Comparison of ENCODE assay signal across 1 cellular context in the genomic region with DNA sequence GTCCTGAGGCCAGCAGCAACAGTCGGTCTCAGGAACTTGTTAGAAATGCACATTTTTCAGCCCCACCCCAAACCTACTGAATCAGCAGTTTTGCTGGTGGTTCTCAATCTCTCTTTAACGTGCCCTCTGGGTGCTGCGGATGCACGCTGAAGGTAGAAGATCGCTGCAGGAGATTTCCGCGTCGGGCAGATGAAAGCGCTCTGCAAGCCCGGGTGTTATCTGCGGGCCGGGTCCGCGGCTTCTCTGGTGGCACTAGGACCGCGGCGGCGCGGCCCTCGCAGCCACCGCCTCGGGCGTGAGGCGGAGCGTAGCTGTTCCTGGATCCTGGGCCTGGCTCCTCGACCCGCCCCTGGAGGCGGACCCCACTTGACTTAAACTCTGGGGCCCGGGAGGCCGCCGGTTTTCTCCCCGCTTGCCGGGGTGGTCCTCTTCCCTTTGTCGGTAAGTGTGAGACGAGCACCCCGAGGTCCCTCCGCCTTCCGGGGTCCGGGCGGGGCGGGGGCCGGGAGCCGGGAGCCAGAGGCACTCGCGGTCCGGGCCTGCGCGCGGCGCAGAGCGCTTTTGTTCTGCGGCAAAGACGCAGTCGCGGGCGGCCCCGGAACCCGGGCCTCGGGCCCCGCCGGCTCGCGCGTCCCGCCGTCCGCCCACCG.
A peak's percentile ranks its signal among the peaks of the same experiment; 100 is the strongest.
TF ChIP-seq lines count a peak whose summit lies in the region.

A gene with protein sequence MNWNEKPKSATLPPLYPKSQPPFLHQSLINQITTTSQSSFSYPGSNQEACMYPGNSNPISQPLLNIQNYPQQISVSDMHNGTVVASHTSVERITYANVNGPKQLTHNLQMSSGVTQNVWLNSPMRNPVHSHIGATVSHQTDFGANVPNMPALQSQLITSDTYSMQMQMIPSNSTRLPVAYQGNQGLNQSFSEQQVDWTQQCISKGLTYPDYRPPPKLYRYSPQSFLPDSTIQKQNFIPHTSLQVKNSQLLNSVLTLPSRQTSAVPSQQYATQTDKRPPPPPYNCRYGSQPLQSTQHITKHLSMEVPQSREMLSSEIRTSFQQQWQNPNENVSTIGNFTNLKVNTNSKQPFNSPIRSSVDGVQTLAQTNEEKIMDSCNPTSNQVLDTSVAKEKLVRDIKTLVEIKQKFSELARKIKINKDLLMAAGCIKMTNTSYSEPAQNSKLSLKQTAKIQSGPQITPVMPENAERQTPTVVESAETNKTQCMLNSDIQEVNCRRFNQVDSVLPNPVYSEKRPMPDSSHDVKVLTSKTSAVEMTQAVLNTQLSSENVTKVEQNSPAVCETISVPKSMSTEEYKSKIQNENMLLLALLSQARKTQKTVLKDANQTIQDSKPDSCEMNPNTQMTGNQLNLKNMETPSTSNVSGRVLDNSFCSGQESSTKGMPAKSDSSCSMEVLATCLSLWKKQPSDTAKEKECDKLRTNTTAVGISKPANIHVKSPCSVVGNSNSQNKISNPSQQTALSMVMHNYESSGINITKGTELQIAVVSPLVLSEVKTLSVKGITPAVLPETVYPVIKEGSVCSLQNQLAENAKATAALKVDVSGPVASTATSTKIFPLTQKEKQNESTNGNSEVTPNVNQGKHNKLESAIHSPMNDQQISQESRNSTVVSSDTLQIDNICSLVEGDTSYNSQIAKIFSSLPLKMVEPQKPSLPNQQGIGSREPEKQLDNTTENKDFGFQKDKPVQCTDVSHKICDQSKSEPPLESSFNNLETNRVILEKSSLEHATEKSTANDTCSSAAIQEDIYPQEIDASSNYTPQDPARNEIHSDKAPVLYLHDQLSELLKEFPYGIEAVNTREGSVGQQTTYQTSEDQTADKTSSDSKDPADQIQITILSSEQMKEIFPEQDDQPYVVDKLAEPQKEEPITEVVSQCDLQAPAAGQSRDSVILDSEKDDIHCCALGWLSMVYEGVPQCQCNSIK (N-terminal part only) (plus strand): TSS at position 365 of the 650 bp plus-strand sequence. CDS start 21,541 bp downstream, outside the sequence.

TF ChIP-seq in HepG2, 621 proteins besides CTCF, POLR2A, EP300 and RAD21 (continued from another document and continues in another):
- TF ChIP-seq, protein P1, sequence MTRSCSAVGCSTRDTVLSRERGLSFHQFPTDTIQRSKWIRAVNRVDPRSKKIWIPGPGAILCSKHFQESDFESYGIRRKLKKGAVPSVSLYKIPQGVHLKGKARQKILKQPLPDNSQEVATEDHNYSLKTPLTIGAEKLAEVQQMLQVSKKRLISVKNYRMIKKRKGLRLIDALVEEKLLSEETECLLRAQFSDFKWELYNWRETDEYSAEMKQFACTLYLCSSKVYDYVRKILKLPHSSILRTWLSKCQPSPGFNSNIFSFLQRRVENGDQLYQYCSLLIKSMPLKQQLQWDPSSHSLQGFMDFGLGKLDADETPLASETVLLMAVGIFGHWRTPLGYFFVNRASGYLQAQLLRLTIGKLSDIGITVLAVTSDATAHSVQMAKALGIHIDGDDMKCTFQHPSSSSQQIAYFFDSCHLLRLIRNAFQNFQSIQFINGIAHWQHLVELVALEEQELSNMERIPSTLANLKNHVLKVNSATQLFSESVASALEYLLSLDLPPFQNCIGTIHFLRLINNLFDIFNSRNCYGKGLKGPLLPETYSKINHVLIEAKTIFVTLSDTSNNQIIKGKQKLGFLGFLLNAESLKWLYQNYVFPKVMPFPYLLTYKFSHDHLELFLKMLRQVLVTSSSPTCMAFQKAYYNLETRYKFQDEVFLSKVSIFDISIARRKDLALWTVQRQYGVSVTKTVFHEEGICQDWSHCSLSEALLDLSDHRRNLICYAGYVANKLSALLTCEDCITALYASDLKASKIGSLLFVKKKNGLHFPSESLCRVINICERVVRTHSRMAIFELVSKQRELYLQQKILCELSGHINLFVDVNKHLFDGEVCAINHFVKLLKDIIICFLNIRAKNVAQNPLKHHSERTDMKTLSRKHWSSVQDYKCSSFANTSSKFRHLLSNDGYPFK (CRISPR knock-in tag; IDR thresholded peaks at IDR 0.05; ENCODE audit: borderline replicate concordance) = no peak
- TF ChIP-seq SKI (IDR thresholded peaks at IDR 0.05; ENCODE audit: partially characterized antibody) = no peak
- no peak for TF ChIP-seq SMAD1 (CRISPR knock-in tag; IDR thresholded peaks at IDR 0.05; ENCODE audit: borderline replicate concordance, low read depth)
- TF ChIP-seq FOXA1 (IDR thresholded peaks at IDR 0.05) = no peak
- no peak for TF ChIP-seq FOXA1 (CRISPR knock-in tag; IDR thresholded peaks at IDR 0.05)
- TF ChIP-seq ZNF563 (CRISPR knock-in tag; IDR thresholded peaks at IDR 0.05) = 0 out of 2 replicates have a peak, but pooled peaks have one; percentile 39
- no peak for TF ChIP-seq ADNP (CRISPR knock-in tag; IDR thresholded peaks at IDR 0.05)
- no peak for TF ChIP-seq IRF2 (CRISPR knock-in tag; IDR thresholded peaks at IDR 0.05)
- 0 out of 4 replicates have a peak, but pooled peaks of 1 of the 2 experiments have one; percentile 32 for TF ChIP-seq NR2F1 (CRISPR knock-in tag; IDR thresholded peaks at IDR 0.05)
- TF ChIP-seq, protein P2, sequence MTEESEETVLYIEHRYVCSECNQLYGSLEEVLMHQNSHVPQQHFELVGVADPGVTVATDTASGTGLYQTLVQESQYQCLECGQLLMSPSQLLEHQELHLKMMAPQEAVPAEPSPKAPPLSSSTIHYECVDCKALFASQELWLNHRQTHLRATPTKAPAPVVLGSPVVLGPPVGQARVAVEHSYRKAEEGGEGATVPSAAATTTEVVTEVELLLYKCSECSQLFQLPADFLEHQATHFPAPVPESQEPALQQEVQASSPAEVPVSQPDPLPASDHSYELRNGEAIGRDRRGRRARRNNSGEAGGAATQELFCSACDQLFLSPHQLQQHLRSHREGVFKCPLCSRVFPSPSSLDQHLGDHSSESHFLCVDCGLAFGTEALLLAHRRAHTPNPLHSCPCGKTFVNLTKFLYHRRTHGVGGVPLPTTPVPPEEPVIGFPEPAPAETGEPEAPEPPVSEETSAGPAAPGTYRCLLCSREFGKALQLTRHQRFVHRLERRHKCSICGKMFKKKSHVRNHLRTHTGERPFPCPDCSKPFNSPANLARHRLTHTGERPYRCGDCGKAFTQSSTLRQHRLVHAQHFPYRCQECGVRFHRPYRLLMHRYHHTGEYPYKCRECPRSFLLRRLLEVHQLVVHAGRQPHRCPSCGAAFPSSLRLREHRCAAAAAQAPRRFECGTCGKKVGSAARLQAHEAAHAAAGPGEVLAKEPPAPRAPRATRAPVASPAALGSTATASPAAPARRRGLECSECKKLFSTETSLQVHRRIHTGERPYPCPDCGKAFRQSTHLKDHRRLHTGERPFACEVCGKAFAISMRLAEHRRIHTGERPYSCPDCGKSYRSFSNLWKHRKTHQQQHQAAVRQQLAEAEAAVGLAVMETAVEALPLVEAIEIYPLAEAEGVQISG (CRISPR knock-in tag; IDR thresholded peaks at IDR 0.05) = peak; percentile 81
- TF ChIP-seq ZNF326 (CRISPR knock-in tag; IDR thresholded peaks at IDR 0.05; ENCODE audit: borderline replicate concordance) = no peak
- peak; percentile 70 for TF ChIP-seq POLR2AphosphoS5 (IDR thresholded peaks at IDR 0.05; ENCODE audit: low read depth, low read length)
- TF ChIP-seq ZNF607 (CRISPR knock-in tag; IDR thresholded peaks at IDR 0.05; ENCODE audit: borderline replicate concordance) = no peak
- TF ChIP-seq STAG1 (CRISPR knock-in tag; IDR thresholded peaks at IDR 0.05) = no peak; the same call in 1 of the 2 replicates
- TF ChIP-seq SATB2 (CRISPR knock-in tag; IDR thresholded peaks at IDR 0.05) = no peak
- no peak for TF ChIP-seq NFRKB (IDR thresholded peaks at IDR 0.05)
- no peak for TF ChIP-seq IKZF1 (IDR thresholded peaks at IDR 0.05)
- TF ChIP-seq ZNF678 (CRISPR knock-in tag; IDR thresholded peaks at IDR 0.05) = no peak
- TF ChIP-seq, protein P3, sequence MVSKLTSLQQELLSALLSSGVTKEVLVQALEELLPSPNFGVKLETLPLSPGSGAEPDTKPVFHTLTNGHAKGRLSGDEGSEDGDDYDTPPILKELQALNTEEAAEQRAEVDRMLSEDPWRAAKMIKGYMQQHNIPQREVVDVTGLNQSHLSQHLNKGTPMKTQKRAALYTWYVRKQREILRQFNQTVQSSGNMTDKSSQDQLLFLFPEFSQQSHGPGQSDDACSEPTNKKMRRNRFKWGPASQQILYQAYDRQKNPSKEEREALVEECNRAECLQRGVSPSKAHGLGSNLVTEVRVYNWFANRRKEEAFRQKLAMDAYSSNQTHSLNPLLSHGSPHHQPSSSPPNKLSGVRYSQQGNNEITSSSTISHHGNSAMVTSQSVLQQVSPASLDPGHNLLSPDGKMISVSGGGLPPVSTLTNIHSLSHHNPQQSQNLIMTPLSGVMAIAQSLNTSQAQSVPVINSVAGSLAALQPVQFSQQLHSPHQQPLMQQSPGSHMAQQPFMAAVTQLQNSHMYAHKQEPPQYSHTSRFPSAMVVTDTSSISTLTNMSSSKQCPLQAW (CRISPR knock-in tag; IDR thresholded peaks at IDR 0.05) = peak; percentile 30; the same call in 1 of the 2 replicates
- TF ChIP-seq ZSCAN30 (CRISPR knock-in tag; IDR thresholded peaks at IDR 0.05) = no peak
- TF ChIP-seq JUND (CRISPR knock-in tag; IDR thresholded peaks at IDR 0.05) = no peak
- TF ChIP-seq, protein P4, sequence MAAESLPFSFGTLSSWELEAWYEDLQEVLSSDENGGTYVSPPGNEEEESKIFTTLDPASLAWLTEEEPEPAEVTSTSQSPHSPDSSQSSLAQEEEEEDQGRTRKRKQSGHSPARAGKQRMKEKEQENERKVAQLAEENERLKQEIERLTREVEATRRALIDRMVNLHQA (CRISPR knock-in tag; IDR thresholded peaks at IDR 0.05) = no peak
- no peak for TF ChIP-seq BHLHE40 (IDR thresholded peaks at IDR 0.05; ENCODE audit: low read length)
- no peak for TF ChIP-seq TRIM24 (CRISPR knock-in tag; IDR thresholded peaks at IDR 0.05)
- no peak for TF ChIP-seq ZNF530 (CRISPR knock-in tag; IDR thresholded peaks at IDR 0.05; ENCODE audit: low read depth)
- no peak for TF ChIP-seq KAT2B (IDR thresholded peaks at IDR 0.05; ENCODE audit: borderline replicate concordance, low read depth, low read length)
- no peak for TF ChIP-seq ZNF543 (CRISPR knock-in tag; IDR thresholded peaks at IDR 0.05)
- TF ChIP-seq, protein P5, sequence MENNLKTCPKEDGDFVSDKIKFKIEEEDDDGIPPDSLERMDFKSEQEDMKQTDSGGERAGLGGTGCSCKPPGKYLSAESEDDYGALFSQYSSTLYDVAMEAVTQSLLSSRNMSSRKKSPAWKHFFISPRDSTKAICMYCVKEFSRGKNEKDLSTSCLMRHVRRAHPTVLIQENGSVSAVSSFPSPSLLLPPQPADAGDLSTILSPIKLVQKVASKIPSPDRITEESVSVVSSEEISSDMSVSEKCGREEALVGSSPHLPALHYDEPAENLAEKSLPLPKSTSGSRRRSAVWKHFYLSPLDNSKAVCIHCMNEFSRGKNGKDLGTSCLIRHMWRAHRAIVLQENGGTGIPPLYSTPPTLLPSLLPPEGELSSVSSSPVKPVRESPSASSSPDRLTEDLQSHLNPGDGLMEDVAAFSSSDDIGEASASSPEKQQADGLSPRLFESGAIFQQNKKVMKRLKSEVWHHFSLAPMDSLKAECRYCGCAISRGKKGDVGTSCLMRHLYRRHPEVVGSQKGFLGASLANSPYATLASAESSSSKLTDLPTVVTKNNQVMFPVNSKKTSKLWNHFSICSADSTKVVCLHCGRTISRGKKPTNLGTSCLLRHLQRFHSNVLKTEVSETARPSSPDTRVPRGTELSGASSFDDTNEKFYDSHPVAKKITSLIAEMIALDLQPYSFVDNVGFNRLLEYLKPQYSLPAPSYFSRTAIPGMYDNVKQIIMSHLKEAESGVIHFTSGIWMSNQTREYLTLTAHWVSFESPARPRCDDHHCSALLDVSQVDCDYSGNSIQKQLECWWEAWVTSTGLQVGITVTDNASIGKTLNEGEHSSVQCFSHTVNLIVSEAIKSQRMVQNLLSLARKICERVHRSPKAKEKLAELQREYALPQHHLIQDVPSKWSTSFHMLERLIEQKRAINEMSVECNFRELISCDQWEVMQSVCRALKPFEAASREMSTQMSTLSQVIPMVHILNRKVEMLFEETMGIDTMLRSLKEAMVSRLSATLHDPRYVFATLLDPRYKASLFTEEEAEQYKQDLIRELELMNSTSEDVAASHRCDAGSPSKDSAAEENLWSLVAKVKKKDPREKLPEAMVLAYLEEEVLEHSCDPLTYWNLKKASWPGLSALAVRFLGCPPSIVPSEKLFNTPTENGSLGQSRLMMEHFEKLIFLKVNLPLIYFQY (CRISPR knock-in tag; IDR thresholded peaks at IDR 0.05; ENCODE audit: borderline replicate concordance) = peak; percentile 94
- no peak for TF ChIP-seq SRF (IDR thresholded peaks at IDR 0.05; ENCODE audit: low read depth, low read length)
- TF ChIP-seq, protein P6, sequence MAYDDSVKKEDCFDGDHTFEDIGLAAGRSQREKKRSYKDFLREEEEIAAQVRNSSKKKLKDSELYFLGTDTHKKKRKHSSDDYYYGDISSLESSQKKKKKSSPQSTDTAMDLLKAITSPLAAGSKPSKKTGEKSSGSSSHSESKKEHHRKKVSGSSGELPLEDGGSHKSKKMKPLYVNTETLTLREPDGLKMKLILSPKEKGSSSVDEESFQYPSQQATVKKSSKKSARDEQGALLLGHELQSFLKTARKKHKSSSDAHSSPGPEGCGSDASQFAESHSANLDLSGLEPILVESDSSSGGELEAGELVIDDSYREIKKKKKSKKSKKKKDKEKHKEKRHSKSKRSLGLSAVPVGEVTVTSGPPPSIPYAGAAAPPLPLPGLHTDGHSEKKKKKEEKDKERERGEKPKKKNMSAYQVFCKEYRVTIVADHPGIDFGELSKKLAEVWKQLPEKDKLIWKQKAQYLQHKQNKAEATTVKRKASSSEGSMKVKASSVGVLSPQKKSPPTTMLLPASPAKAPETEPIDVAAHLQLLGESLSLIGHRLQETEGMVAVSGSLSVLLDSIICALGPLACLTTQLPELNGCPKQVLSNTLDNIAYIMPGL (CRISPR knock-in tag; IDR thresholded peaks at IDR 0.05; ENCODE audit: borderline replicate concordance in 1 of 2, low read depth in 1 of 2) = peak; percentile 52 to 62; a peak in 2 of 4 replicates
- TF ChIP-seq ZNF761 (CRISPR knock-in tag; conservative IDR thresholded peaks at IDR 0.05) = no peak
- TF ChIP-seq RARA (CRISPR knock-in tag; IDR thresholded peaks at IDR 0.05) = peak; percentile 48
- no peak for TF ChIP-seq CHD2 (IDR thresholded peaks at IDR 0.05; ENCODE audit: low read depth, low read length)
- TF ChIP-seq ZNF570 (CRISPR knock-in tag; IDR thresholded peaks at IDR 0.05; ENCODE audit: borderline replicate concordance) = no peak
- TF ChIP-seq, protein P7, sequence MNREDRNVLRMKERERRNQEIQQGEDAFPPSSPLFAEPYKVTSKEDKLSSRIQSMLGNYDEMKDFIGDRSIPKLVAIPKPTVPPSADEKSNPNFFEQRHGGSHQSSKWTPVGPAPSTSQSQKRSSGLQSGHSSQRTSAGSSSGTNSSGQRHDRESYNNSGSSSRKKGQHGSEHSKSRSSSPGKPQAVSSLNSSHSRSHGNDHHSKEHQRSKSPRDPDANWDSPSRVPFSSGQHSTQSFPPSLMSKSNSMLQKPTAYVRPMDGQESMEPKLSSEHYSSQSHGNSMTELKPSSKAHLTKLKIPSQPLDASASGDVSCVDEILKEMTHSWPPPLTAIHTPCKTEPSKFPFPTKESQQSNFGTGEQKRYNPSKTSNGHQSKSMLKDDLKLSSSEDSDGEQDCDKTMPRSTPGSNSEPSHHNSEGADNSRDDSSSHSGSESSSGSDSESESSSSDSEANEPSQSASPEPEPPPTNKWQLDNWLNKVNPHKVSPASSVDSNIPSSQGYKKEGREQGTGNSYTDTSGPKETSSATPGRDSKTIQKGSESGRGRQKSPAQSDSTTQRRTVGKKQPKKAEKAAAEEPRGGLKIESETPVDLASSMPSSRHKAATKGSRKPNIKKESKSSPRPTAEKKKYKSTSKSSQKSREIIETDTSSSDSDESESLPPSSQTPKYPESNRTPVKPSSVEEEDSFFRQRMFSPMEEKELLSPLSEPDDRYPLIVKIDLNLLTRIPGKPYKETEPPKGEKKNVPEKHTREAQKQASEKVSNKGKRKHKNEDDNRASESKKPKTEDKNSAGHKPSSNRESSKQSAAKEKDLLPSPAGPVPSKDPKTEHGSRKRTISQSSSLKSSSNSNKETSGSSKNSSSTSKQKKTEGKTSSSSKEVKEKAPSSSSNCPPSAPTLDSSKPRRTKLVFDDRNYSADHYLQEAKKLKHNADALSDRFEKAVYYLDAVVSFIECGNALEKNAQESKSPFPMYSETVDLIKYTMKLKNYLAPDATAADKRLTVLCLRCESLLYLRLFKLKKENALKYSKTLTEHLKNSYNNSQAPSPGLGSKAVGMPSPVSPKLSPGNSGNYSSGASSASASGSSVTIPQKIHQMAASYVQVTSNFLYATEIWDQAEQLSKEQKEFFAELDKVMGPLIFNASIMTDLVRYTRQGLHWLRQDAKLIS (CRISPR knock-in tag; IDR thresholded peaks at IDR 0.05) = no peak
